Comparison of ENCODE assay signal across 30 cellular contexts in the genomic region with DNA sequence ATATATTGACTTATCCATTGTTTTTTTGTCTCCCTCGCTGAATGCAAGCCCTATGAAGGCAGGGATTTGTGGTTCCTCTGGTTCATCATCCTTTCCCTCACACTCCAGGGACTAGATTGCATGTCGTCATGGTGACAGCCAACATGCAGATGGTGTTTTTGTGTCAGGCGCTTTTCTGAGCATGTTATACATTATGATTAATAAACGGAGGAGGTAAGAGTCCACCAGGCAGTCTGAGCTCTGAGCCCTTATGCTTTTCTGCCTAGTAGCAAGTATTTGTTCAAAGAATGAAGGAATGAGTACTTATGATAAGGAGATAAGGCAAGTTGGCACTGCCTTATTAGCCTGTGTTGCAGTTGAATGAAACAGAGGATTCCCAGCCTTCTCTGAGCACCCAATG.
"Had no signal": no experiment of that assay in that cellular context is flagged by ENCODE, and none has a peak within 500 bp of the region (broad histone marks: within the 10 kb centered on the region; RNA-seq: fewer than 3 reads in every experiment).

No MANE protein-coding gene starts in this region.

- H3K27ac Mint-ChIP-seq: activated CD4-positive, alpha-beta T cell treated with anti-CD3 and anti-CD28 coated beads for 36 hours; activated CD8-positive, alpha-beta T cell treated with anti-CD3 and anti-CD28 coated beads, Interleukin-2, amount 10 ng/mL, durations not matched to agents 7 days and 5 days; activated naive CD4-positive, alpha-beta T cell treated with anti-CD3 and anti-CD28 coated beads, Interleukin-2, amount 10 ng/mL, durations not matched to agents 7 days and 5 days; activated naive CD8-positive, alpha-beta T cell treated with anti-CD3 and anti-CD28 coated beads, Interleukin-2, amount 10 ng/mL, durations not matched to agents 7 days and 5 days; activated T-helper 1 cell treated with anti-CD3 and anti-CD28 coated beads, Interleukin-12 subunit alpha, Interleukin-12 subunit beta, Interleukin-2, Interleukin-4 antibody, amounts not matched to agents 30 ng/mL and 10 ng/mL and 1 ng/mL, durations not matched to agents 14 hours and 24 hours and 36 hours; T-cell; T-helper 2 cell treated with Interferon-gamma antibody and Interleukin-4, amounts not matched to agents 5 μg/mL and 100 μg/mL, for 36 hours had no signal

- H3K9me3 ChIP-seq: ascending aorta, gastroesophageal sphincter, pancreas, prostate gland, sigmoid colon, suprapubic skin, tibial artery had no signal

- DNase-seq: activated CD4-positive, alpha-beta T cell treated with anti-CD3 and anti-CD28 coated beads for 36 hours; activated CD4-positive, CD25-positive, alpha-beta regulatory T cell; activated CD8-positive, alpha-beta T cell treated with anti-CD3 and anti-CD28 coated beads, Interleukin-2, amount 10 ng/mL, durations not matched to agents 7 days and 5 days; activated gamma-delta T cell; activated naive CD4-positive, alpha-beta T cell treated with anti-CD3 and anti-CD28 coated beads, Interleukin-2, amount 10 ng/mL, durations not matched to agents 7 days and 5 days; activated naive CD8-positive, alpha-beta T cell treated with anti-CD3 and anti-CD28 coated beads, Interleukin-2, amount 10 ng/mL, durations not matched to agents 7 days and 5 days; activated T-cell treated with anti-CD3 and anti-CD28 coated beads for 4 hours; brain microvascular endothelial cell; caudate nucleus; kidney; left colon; midbrain; naive thymus-derived CD4-positive, alpha-beta T cell; nucleus accumbens; pancreas; retina; sigmoid colon; small intestine; stimulated activated CD4-positive, alpha-beta T cell treated with anti-CD3 and anti-CD28 coated beads, Interleukin-4, amount 100 ng/mL, for 24 hours; T-cell; tibial artery had no signal

- H3K4me3 ChIP-seq: ascending aorta, gastroesophageal sphincter, hepatocyte, pancreas, prostate gland, sigmoid colon, suprapubic skin, tibial artery had no signal

- H3K27ac ChIP-seq: ascending aorta, brain microvascular endothelial cell, gastroesophageal sphincter, hepatocyte, prostate gland, sigmoid colon, suprapubic skin, tibial artery had no signal

- H3K4me3 Mint-ChIP-seq: activated CD4-positive, alpha-beta T cell treated with anti-CD3 and anti-CD28 coated beads for 36 hours; activated CD8-positive, alpha-beta T cell treated with anti-CD3 and anti-CD28 coated beads, Interleukin-2, amount 10 ng/mL, durations not matched to agents 7 days and 5 days; activated naive CD4-positive, alpha-beta T cell treated with anti-CD3 and anti-CD28 coated beads, Interleukin-2, amount 10 ng/mL, durations not matched to agents 7 days and 5 days; activated naive CD8-positive, alpha-beta T cell treated with anti-CD3 and anti-CD28 coated beads, Interleukin-2, amount 10 ng/mL, durations not matched to agents 7 days and 5 days; activated T-helper 1 cell treated with anti-CD3 and anti-CD28 coated beads, Interleukin-12 subunit alpha, Interleukin-12 subunit beta, Interleukin-2, Interleukin-4 antibody, amounts not matched to agents 30 ng/mL and 10 ng/mL and 1 ng/mL, durations not matched to agents 14 hours and 24 hours and 36 hours; naive thymus-derived CD4-positive, alpha-beta T cell; neural crest cell; stimulated activated effector memory CD8-positive, alpha-beta T cell treated with anti-CD3 and anti-CD28 coated beads, Interleukin-12 subunit alpha, Interleukin-12 subunit beta, amount 100 ng/mL, for 72 hours; T-cell; T-helper 2 cell treated with Interferon-gamma antibody and Interleukin-4, amounts not matched to agents 5 μg/mL and 100 μg/mL, for 36 hours had no signal

- H3K4me1 Mint-ChIP-seq: activated CD4-positive, alpha-beta T cell treated with anti-CD3 and anti-CD28 coated beads for 36 hours; activated naive CD4-positive, alpha-beta T cell treated with anti-CD3 and anti-CD28 coated beads, Interleukin-2, amount 10 ng/mL, durations not matched to agents 7 days and 5 days; activated naive CD8-positive, alpha-beta T cell treated with anti-CD3 and anti-CD28 coated beads, Interleukin-2, amount 10 ng/mL, durations not matched to agents 7 days and 5 days; stimulated activated effector memory CD8-positive, alpha-beta T cell treated with anti-CD3 and anti-CD28 coated beads, Interleukin-12 subunit alpha, Interleukin-12 subunit beta, amount 100 ng/mL, for 72 hours; T-cell had no signal

- H3K4me1 ChIP-seq: ascending aorta, gastroesophageal sphincter, prostate gland, sigmoid colon, suprapubic skin, tibial artery had no signal

- H3K27me3 ChIP-seq: ascending aorta, brain microvascular endothelial cell, gastroesophageal sphincter, hepatocyte, pancreas, sigmoid colon, suprapubic skin, tibial artery had no signal

- H3K36me3 ChIP-seq: brain microvascular endothelial cell, pancreas, prostate gland had no signal

- ATAC-seq: activated CD4-positive, alpha-beta T cell treated with anti-CD3 and anti-CD28 coated beads for 36 hours; activated CD8-positive, alpha-beta T cell treated with anti-CD3 and anti-CD28 coated beads, Interleukin-2, amount 10 ng/mL, durations not matched to agents 7 days and 5 days; gastroesophageal sphincter; left colon; naive thymus-derived CD4-positive, alpha-beta T cell; stimulated activated effector memory CD8-positive, alpha-beta T cell treated with anti-CD3 and anti-CD28 coated beads, Interleukin-12 subunit alpha, Interleukin-12 subunit beta, amount 100 ng/mL, for 72 hours; T-cell had no signal

- H3K27me3 Mint-ChIP-seq: activated CD4-positive, alpha-beta T cell treated with anti-CD3 and anti-CD28 coated beads for 36 hours; activated naive CD4-positive, alpha-beta T cell treated with anti-CD3 and anti-CD28 coated beads, Interleukin-2, amount 10 ng/mL, durations not matched to agents 7 days and 5 days; activated naive CD8-positive, alpha-beta T cell treated with anti-CD3 and anti-CD28 coated beads, Interleukin-2, amount 10 ng/mL, durations not matched to agents 7 days and 5 days; naive thymus-derived CD4-positive, alpha-beta T cell; T-cell had no signal
